Comparison of ENCODE assay signal across 8 cellular contexts in genomic region chr17:44331249-44331760, GRCh38. TPM values are rescaled to one million over a fixed set of nuclear protein-coding genes. Genes with fewer than 3 reads are reported as not detected.
DNase-seq lines count a peak whose midpoint lies in the region; ATAC-seq and TF ChIP-seq lines count a peak whose summit lies in the region.

No MANE protein-coding gene starts in this region.

- no peaks in the 10 kb centered on the region for H3K36me3 ChIP-seq in CD4-positive, CD25-positive, alpha-beta regulatory T cell (ENCODE audit: control insufficient read depth, insufficient read depth, low read length)

- no peak overlapping the region for H3K27ac Mint-ChIP-seq in CD4-positive, CD25-positive, alpha-beta regulatory T cell
- H3K27ac Mint-ChIP-seq in activated CD8-positive, alpha-beta T cell treated with anti-CD3 and anti-CD28 coated beads for 36 hours = no peak overlapping the region
- H3K27ac Mint-ChIP-seq in memory B cell = no peak overlapping the region
- H3K27ac Mint-ChIP-seq in stimulated activated naive CD8-positive, alpha-beta T cell treated with anti-CD3 and anti-CD28 coated beads, Interleukin-15, Interleukin-2, amounts not matched to agents 100 ng/mL and 50 ng/mL, for 24 hours = peak overlapping the region; percentile 38

- peaks cover 7 to 23% (median 15%) of the 10 kb centered on the region in 4 donors for H3K4me1 Mint-ChIP-seq in CD4-positive, CD25-positive, alpha-beta regulatory T cell
- peaks cover 14% of the 10 kb centered on the region for H3K4me1 Mint-ChIP-seq in activated CD8-positive, alpha-beta T cell treated with anti-CD3 and anti-CD28 coated beads for 36 hours (ENCODE audit: low read depth)
- H3K4me1 Mint-ChIP-seq in memory B cell = peaks cover 20% of the 10 kb centered on the region
- H3K4me1 Mint-ChIP-seq in stimulated activated naive CD8-positive, alpha-beta T cell treated with anti-CD3 and anti-CD28 coated beads, Interleukin-15, Interleukin-2, amounts not matched to agents 100 ng/mL and 50 ng/mL, for 24 hours (ENCODE audit: low read depth) = peaks cover 18% of the 10 kb centered on the region

- no peaks in the 10 kb centered on the region for H3K9me3 ChIP-seq in CD4-positive, CD25-positive, alpha-beta regulatory T cell (ENCODE audit: control insufficient read depth in 2 of 2, low read length in 2 of 2)

- no peaks in the 10 kb centered on the region for H3K9me3 Mint-ChIP-seq in CD4-positive, CD25-positive, alpha-beta regulatory T cell
- H3K9me3 Mint-ChIP-seq in activated CD8-positive, alpha-beta T cell treated with anti-CD3 and anti-CD28 coated beads for 36 hours = no peaks in the 10 kb centered on the region
- no peaks in the 10 kb centered on the region for H3K9me3 Mint-ChIP-seq in memory B cell
- no peaks in the 10 kb centered on the region for H3K9me3 Mint-ChIP-seq in stimulated activated naive CD8-positive, alpha-beta T cell treated with anti-CD3 and anti-CD28 coated beads, Interleukin-15, Interleukin-2, amounts not matched to agents 100 ng/mL and 50 ng/mL, for 24 hours

- ATAC-seq in CD4-positive, CD25-positive, alpha-beta regulatory T cell (ENCODE audit: low read depth in 2 of 2) = peak; percentile 6 to 19
- ATAC-seq in activated CD8-positive, alpha-beta T cell treated with anti-CD3 and anti-CD28 coated beads for 36 hours = peak; percentile 55
- ATAC-seq in memory B cell (ENCODE audit: low read depth) (peak; percentile 36), HG03520 (IDR thresholded peaks at IDR 0.05; ENCODE audit: unreplicated experiment) (no peak)

- TF ChIP-seq CTCF in activated CD8-positive, alpha-beta T cell treated with anti-CD3 and anti-CD28 coated beads for 36 hours (IDR thresholded peaks at IDR 0.05) = peak; percentile 88

- peaks cover 5% of the 10 kb centered on the region for H3K27me3 Mint-ChIP-seq in CD4-positive, CD25-positive, alpha-beta regulatory T cell
- H3K27me3 Mint-ChIP-seq in activated CD8-positive, alpha-beta T cell treated with anti-CD3 and anti-CD28 coated beads for 36 hours = no peaks in the 10 kb centered on the region
- H3K27me3 Mint-ChIP-seq in memory B cell = no peaks in the 10 kb centered on the region
- no peaks in the 10 kb centered on the region for H3K27me3 Mint-ChIP-seq in stimulated activated naive CD8-positive, alpha-beta T cell treated with anti-CD3 and anti-CD28 coated beads, Interleukin-15, Interleukin-2, amounts not matched to agents 100 ng/mL and 50 ng/mL, for 24 hours

- intact Hi-C loops in activated CD8-positive, alpha-beta T cell treated with anti-CD3 and anti-CD28 coated beads for 36 hours (cut with micrococcal nuclease) = loop anchor here (5.0 kb wide), 1 partner anchor 129 kb away; no protein-coding TSS in a partner anchor

- peak; percentile 60 to 81 (median 73) for DNase-seq in CD4-positive, CD25-positive, alpha-beta regulatory T cell
- DNase-seq in HS-5 (ENCODE audit: low read depth) (peak; percentile 39), NCI-H82 (lab: John Stamatoyannopoulos, UW) (peak; percentile 94), memory B cell (ENCODE audit: low spot score in 2 of 2) (peak; percentile 73 to 82)
- peak; percentile 89 for DNase-seq in activated CD8-positive, alpha-beta T cell treated with anti-CD3 and anti-CD28 coated beads for 36 hours
- DNase-seq in effector CD8-positive, alpha-beta T cell (lab: John Stamatoyannopoulos, UW) = peak; percentile 57

- no peaks in the 10 kb centered on the region for H3K27me3 ChIP-seq in CD4-positive, CD25-positive, alpha-beta regulatory T cell (ENCODE audit: control insufficient read depth, insufficient read depth, low read length)

- POLR2A ChIA-PET in activated CD8-positive, alpha-beta T cell treated with anti-CD3 and anti-CD28 coated beads for 36 hours (lab: Charles Lee) = interaction anchor here (0.7 to 2.2 kb wide), 8 partner anchors 14 to 340 kb away, joined by 3 to 6 read pairs (median 3); partner anchors contain the start of genes GPATCH8, GRN and RUNDC3A

- no peak overlapping the region for H3K4me3 ChIP-seq in CD4-positive, CD25-positive, alpha-beta regulatory T cell (ENCODE audit: low read depth, low read length)

- CTCF ChIA-PET in activated CD8-positive, alpha-beta T cell treated with anti-CD3 and anti-CD28 coated beads for 36 hours (lab: Charles Lee) = interaction anchor here (0.7 to 6.4 kb wide), 33 partner anchors 10 to 208 kb away, joined by 3 to 63 read pairs (median 5); partner anchors contain the start of genes FAM171A2, GRN, HDAC5 and SLC4A1

- no peak overlapping the region for H3K27ac ChIP-seq in CD4-positive, CD25-positive, alpha-beta regulatory T cell (ENCODE audit: insufficient read depth, low read length, poor library complexity, severe bottlenecking)

- H3K4me1 ChIP-seq in CD4-positive, CD25-positive, alpha-beta regulatory T cell (ENCODE audit: control insufficient read depth, insufficient read depth, low read length, poor library complexity, severe bottlenecking) = peaks cover 3% of the 10 kb centered on the region

- no peaks in the 10 kb centered on the region for H3K36me3 Mint-ChIP-seq in CD4-positive, CD25-positive, alpha-beta regulatory T cell
- H3K36me3 Mint-ChIP-seq in activated CD8-positive, alpha-beta T cell treated with anti-CD3 and anti-CD28 coated beads for 36 hours (ENCODE audit: low read depth) = no peaks in the 10 kb centered on the region
- H3K36me3 Mint-ChIP-seq in memory B cell = no peaks in the 10 kb centered on the region
- no peaks in the 10 kb centered on the region for H3K36me3 Mint-ChIP-seq in stimulated activated naive CD8-positive, alpha-beta T cell treated with anti-CD3 and anti-CD28 coated beads, Interleukin-15, Interleukin-2, amounts not matched to agents 100 ng/mL and 50 ng/mL, for 24 hours (ENCODE audit: low read depth)

- H3K4me3 Mint-ChIP-seq in CD4-positive, CD25-positive, alpha-beta regulatory T cell = peak overlapping the region in 1 of 4 donors; percentile 48
- H3K4me3 Mint-ChIP-seq in activated CD8-positive, alpha-beta T cell treated with anti-CD3 and anti-CD28 coated beads for 36 hours = no peak overlapping the region
- no peak overlapping the region for H3K4me3 Mint-ChIP-seq in memory B cell
- peak overlapping the region; percentile 35 for H3K4me3 Mint-ChIP-seq in stimulated activated naive CD8-positive, alpha-beta T cell treated with anti-CD3 and anti-CD28 coated beads, Interleukin-15, Interleukin-2, amounts not matched to agents 100 ng/mL and 50 ng/mL, for 24 hours

RNA-seq across cellular contexts. Expression of gene SLC25A39, which starts 6.7 kb away (rescaled TPM):
- 64.7 TPM for total RNA-seq in CD4-positive, CD25-positive, alpha-beta regulatory T cell
- polyA plus RNA-seq in CD4-positive, CD25-positive, alpha-beta regulatory T cell = 100 to 1,000 TPM in 1 of 4 donors, 10 to 100 TPM in 3; 93.8 to 112 (median 98.4) TPM
- total RNA-seq in activated CD8-positive, alpha-beta T cell treated with anti-CD3 and anti-CD28 coated beads for 36 hours = 100 to 1,000 TPM; 149 to 153 TPM

RNA-seq across cellular contexts. Expression of gene GRN, which starts 13.8 kb away (rescaled TPM):
- total RNA-seq in CD4-positive, CD25-positive, alpha-beta regulatory T cell = 24.3 TPM
- polyA plus RNA-seq in CD4-positive, CD25-positive, alpha-beta regulatory T cell = 10 to 100 TPM; 29.1 to 39.4 (median 33.7) TPM
- total RNA-seq in activated CD8-positive, alpha-beta T cell treated with anti-CD3 and anti-CD28 coated beads for 36 hours = 10 to 100 TPM; 34.8 to 35.5 TPM

RNA-seq across cellular contexts. Expression of gene RUNDC3A, which starts 22.9 kb away (rescaled TPM):
- 0.27 TPM for total RNA-seq in CD4-positive, CD25-positive, alpha-beta regulatory T cell
- under 1 TPM in 1 of 4 donors, not detected in 3; 0.96 TPM for polyA plus RNA-seq in CD4-positive, CD25-positive, alpha-beta regulatory T cell
- total RNA-seq in activated CD8-positive, alpha-beta T cell treated with anti-CD3 and anti-CD28 coated beads for 36 hours = under 1 TPM in 1 of 2 experiments, not detected in 1; 0.22 TPM

RNA-seq across cellular contexts. Expression of gene FAM171A2, which starts 32.3 kb away (rescaled TPM):
- total RNA-seq in CD4-positive, CD25-positive, alpha-beta regulatory T cell = 0.25 TPM
- under 1 TPM in 2 of 4 donors, not detected in 2; 0.07 to 0.09 TPM for polyA plus RNA-seq in CD4-positive, CD25-positive, alpha-beta regulatory T cell
- total RNA-seq in activated CD8-positive, alpha-beta T cell treated with anti-CD3 and anti-CD28 coated beads for 36 hours = under 1 TPM; 0.43 to 0.78 TPM

RNA-seq across cellular contexts. Expression of gene ITGA2B, which starts 58.1 kb away (rescaled TPM):
- total RNA-seq in CD4-positive, CD25-positive, alpha-beta regulatory T cell = 19.5 TPM
- polyA plus RNA-seq in CD4-positive, CD25-positive, alpha-beta regulatory T cell = not detected
- 1 to 10 TPM; 1.1 to 1.7 TPM for total RNA-seq in activated CD8-positive, alpha-beta T cell treated with anti-CD3 and anti-CD28 coated beads for 36 hours

Comparison
In these comparisons a context has a peak if more than half of its experiments do, and no peak if none do; other contexts are left out.
1. DNase-seq: peak in every context shown above with its lines; median percentile 94 in NCI-H82; 89 in activated CD8-positive, alpha-beta T cell treated with anti-CD3 and anti-CD28 coated beads for 36 hours; 78 in memory B cell; 73 in CD4-positive, CD25-positive, alpha-beta regulatory T cell; 57 in effector CD8-positive, alpha-beta T cell; 39 in HS-5.